ENCODE assay signal across 8 cellular contexts in the genomic region with DNA sequence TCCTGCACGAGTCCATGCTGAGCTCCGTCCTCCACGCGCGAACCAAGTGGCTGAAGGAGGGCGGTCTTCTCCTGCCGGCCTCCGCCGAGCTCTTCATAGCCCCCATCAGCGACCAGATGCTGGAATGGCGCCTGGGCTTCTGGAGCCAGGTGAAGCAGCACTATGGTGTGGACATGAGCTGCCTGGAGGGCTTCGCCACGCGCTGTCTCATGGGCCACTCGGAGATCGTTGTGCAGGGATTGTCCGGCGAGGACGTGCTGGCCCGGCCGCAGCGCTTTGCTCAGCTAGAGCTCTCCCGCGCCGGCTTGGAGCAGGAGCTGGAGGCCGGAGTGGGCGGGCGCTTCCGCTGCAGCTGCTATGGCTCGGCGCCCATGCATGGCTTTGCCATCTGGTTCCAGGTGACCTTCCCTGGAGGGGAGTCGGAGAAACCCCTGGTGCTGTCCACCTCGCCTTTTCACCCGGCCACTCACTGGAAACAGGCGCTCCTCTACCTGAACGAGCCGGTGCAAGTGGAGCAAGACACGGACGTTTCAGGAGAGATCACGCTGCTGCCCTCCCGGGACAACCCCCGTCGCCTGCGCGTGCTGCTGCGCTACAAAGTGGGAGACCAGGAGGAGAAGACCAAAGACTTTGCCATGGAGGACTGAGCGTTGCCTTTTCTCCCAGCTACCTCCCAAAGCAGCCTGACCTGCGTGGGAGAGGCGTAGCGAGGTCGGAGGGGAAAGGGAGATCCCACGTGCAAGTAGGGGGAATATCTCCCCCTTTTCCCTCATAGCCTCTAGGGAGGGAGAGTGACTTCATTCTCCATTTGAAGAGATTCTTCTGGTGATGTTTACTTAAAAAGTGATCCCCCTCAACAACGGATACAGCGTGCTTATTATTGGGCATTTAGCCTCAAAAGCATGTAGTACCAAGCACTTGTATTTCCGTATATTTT. TPM values are rescaled to one million over a fixed set of nuclear protein-coding genes. Genes with fewer than 3 reads are reported as not detected.
A peak's percentile ranks its signal among the peaks of the same experiment; 100 is the strongest.
DNase-seq lines count a peak whose midpoint lies in the region; ATAC-seq and TF ChIP-seq lines count a peak whose summit lies in the region.

No MANE protein-coding gene starts in this region.

- peaks cover 39% of the 10 kb centered on the region for H3K36me3 Mint-ChIP-seq in activated naive CD8-positive, alpha-beta T cell treated with anti-CD3 and anti-CD28 coated beads for 36 hours

- peak overlapping the region; percentile 98 for H3K4me3 Mint-ChIP-seq in activated naive CD8-positive, alpha-beta T cell treated with anti-CD3 and anti-CD28 coated beads for 36 hours

- WGBS in ovary, 3 donors = 2 to 6% (median 4%) methylated on average over 43 to 55 of the region's 55 CpGs
- 5% methylated on average over 55 of the region's 55 CpGs for WGBS in urinary bladder

- TF ChIP-seq POLR2A in ovary (IDR thresholded peaks at IDR 0.05) = no peak

- no peaks in the 10 kb centered on the region for H3K36me3 ChIP-seq in ovary
- no peaks in the 10 kb centered on the region for H3K36me3 ChIP-seq in urinary bladder (ENCODE audit: insufficient read depth)

- peak overlapping the region; percentile 96 for H3K4me3 ChIP-seq in HL-60 (replicated peaks; ENCODE audit: insufficient read depth, low read length)
- peak overlapping the region; percentile 84 for H3K4me3 ChIP-seq in ovary
- H3K4me3 ChIP-seq in urinary bladder (ENCODE audit: low read depth, low read length) = peak overlapping the region; percentile 92

- ATAC-seq in GM21360 (IDR thresholded peaks at IDR 0.05; ENCODE audit: unreplicated experiment) = peak; percentile 67
- ATAC-seq in Right ventricle myocardium inferior = peak; percentile 91

- peak overlapping the region; percentile 98 for H3K27ac Mint-ChIP-seq in activated naive CD8-positive, alpha-beta T cell treated with anti-CD3 and anti-CD28 coated beads for 36 hours

- no peaks in the 10 kb centered on the region for H3K9me3 ChIP-seq in ovary

- H3K27ac ChIP-seq in HL-60 (replicated peaks) = peak overlapping the region; percentile 67
- H3K27ac ChIP-seq in ovary = peak overlapping the region; percentile 50 to 84
- peak overlapping the region; percentile 70 for H3K27ac ChIP-seq in urinary bladder (ENCODE audit: low read depth)

- peaks cover 3% of the 10 kb centered on the region for H3K4me1 ChIP-seq in ovary (ENCODE audit: insufficient read depth)
- no peaks in the 10 kb centered on the region for H3K4me1 ChIP-seq in urinary bladder (ENCODE audit: insufficient read depth)

- TF ChIP-seq EP300 in ovary (IDR thresholded peaks at IDR 0.05) = no peak

- no peaks in the 10 kb centered on the region for H3K9me3 Mint-ChIP-seq in activated naive CD8-positive, alpha-beta T cell treated with anti-CD3 and anti-CD28 coated beads for 36 hours

- H3K4me1 Mint-ChIP-seq in activated naive CD8-positive, alpha-beta T cell treated with anti-CD3 and anti-CD28 coated beads for 36 hours = peaks cover 17% of the 10 kb centered on the region

- H3K27me3 Mint-ChIP-seq in activated naive CD8-positive, alpha-beta T cell treated with anti-CD3 and anti-CD28 coated beads for 36 hours = no peaks in the 10 kb centered on the region

- DNase-seq in DMS 273 treated with DMSO at 0.1 percent for 48 hours (lab: John Stamatoyannopoulos, UW) (peak; percentile 11), HL-60 (ENCODE audit: low read depth in 1 of 2, low spot score in 1 of 2) (peak; percentile 33 to 45), RKO (ENCODE audit: low spot score) (peak; percentile 75), Right ventricle myocardium inferior (ENCODE audit: missing footprints) (peak; percentile 85), ovary (peak; percentile 60 to 81 (median 74))
- DNase-seq in activated naive CD8-positive, alpha-beta T cell treated with anti-CD3 and anti-CD28 coated beads for 36 hours = peak; percentile 64

- TF ChIP-seq CTCF in HL-60 (IDR thresholded peaks at IDR 0.05; ENCODE audit: insufficient read depth, low read length) = no peak
- no peak for TF ChIP-seq CTCF in ovary (IDR thresholded peaks at IDR 0.05)

- H3K27me3 ChIP-seq in HL-60 (ENCODE audit: insufficient read depth, poor library complexity, severe bottlenecking) = no peaks in the 10 kb centered on the region
- H3K27me3 ChIP-seq in ovary = no peaks in the 10 kb centered on the region

- intact Hi-C loops in Right ventricle myocardium inferior (cut with DNase I) = no loop called here
- intact Hi-C loops in ovary (cut with DNase I) = no loop called here

RNA-seq across cellular contexts. Expression of gene PRMT6, which starts 1.0 kb away (rescaled TPM):
- total RNA-seq in activated naive CD8-positive, alpha-beta T cell treated with anti-CD3 and anti-CD28 coated beads for 36 hours = 10 to 100 TPM; 30.6 to 31.4 TPM
- total RNA-seq in Right ventricle myocardium inferior (4.5 TPM), ovary (10 to 100 TPM; 12.6 to 19.4 (median 17.8) TPM), urinary bladder (19.6 TPM)
- polyA plus RNA-seq in ovary (10 to 100 TPM; 11.9 to 14.4 TPM), urinary bladder (19.0 TPM)

Comparison
In these comparisons a context has a peak if more than half of its experiments do, and no peak if none do; other contexts are left out.
1. Peak in every context shown above with its lines: DNase-seq, ATAC-seq, H3K4me3 ChIP-seq and H3K27ac ChIP-seq.
2. DNase-seq: peak in every context shown above with its lines; median percentile 85 in Right ventricle myocardium inferior; 75 in RKO; 74 in ovary; 64 in activated naive CD8-positive, alpha-beta T cell treated with anti-CD3 and anti-CD28 coated beads for 36 hours; 39 in HL-60; 11 in DMS 273 treated with DMSO at 0.1 percent for 48 hours.